8 cellular contexts compared by ENCODE assay signal in the genomic region with DNA sequence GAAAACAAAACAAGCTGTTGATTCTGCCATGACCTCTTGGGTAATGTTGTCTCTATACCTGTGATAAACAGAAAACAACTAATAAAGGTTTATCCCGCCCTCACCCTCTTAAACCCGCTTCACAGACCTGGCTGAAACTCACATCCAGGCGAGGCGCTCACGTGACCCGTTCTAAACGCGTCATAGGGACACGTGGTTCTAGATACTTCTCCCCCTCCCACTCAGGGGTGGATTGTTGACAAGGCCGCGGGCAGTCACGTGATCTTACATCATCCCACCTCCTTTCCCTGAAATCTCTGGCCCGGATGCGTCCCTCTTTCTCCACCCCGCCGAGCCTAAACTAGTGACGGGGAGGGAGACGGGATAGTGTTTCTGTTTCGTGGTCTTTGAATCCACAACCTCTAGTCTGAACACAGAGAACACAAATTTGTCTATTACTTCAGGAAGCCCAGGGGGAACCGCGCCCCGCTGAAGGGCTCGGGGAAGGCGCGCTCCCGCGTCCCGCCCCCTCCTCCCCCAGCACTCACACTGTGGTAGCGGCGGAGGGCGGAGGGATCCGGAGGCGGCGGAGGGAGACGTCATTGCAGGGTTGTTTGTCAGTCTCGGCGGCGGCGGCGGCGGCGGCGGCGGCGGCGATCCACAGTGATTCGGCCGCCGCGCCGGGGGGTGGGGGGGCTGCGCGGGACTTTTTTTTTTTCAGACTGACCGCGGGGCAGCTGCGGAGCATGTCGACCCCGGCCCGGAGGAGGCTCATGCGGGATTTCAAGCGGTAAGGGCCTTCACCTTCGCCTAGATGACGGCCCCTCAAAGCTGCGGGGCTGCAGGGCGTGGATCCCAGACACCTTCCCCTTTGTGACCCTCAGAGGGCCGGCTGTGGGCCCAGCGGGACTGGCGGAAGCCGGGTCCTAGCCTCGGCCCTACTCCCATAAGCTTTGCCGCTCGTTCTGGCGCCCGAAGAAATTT. TPM values are rescaled to one million over a fixed set of nuclear protein-coding genes. Genes with fewer than 3 reads are reported as not detected.
DNase-seq lines count a peak whose midpoint lies in the region; ATAC-seq, FAIRE-seq and TF ChIP-seq lines count a peak whose summit lies in the region.

Gene UBE2B (plus strand): TSS at position 699 of the 963 bp plus-strand sequence. CDS start 27 bp downstream, at position 726.

- dilution Hi-C loops in keratinocyte (cut with MboI; ENCODE audit: extremely low pct_ligation_motif_present, low sequenced_read_pairs): no loop called here

- H3K27me3 Mint-ChIP-seq in chondrocyte (ENCODE audit: low read depth): no peaks in the 10 kb centered on the region

- peaks cover 15% of the 10 kb centered on the region for H3K4me1 ChIP-seq in keratinocyte (ENCODE audit: control insufficient read depth, extremely low read depth, insufficient read depth, low read length)

- no peaks in the 10 kb centered on the region for H4K20me1 ChIP-seq in keratinocyte (ENCODE audit: control insufficient read depth, extremely low read depth, insufficient read depth, low read length)

- peak; percentile 86 for FAIRE-seq in keratinocyte (lab: Jason Lieb, UNC)

- no peaks in the 10 kb centered on the region for H3K9me3 Mint-ChIP-seq in chondrocyte (ENCODE audit: low read depth)

- peak; percentile 77 for ATAC-seq in HG03439 (IDR thresholded peaks at IDR 0.05; ENCODE audit: unreplicated experiment)

- peak within 1 kb of the TSS; percentile 99 for H3K4me3 Mint-ChIP-seq in chondrocyte (ENCODE audit: unreplicated experiment)

- H3K27me3 ChIP-seq in keratinocyte (ENCODE audit: control insufficient read depth, extremely low read depth, insufficient read depth, low read length): no peaks in the 10 kb centered on the region

- peak within 1 kb of the TSS; percentile 99 for H3K27ac Mint-ChIP-seq in chondrocyte (ENCODE audit: unreplicated experiment)

- H3K9me3 ChIP-seq in keratinocyte (ENCODE audit: control insufficient read depth, low read depth, low read length): no peaks in the 10 kb centered on the region

- TF ChIP-seq POLR2A in GM19193 (IDR thresholded peaks at IDR 0.05; ENCODE audit: extremely low read depth, insufficient read depth, insufficient read length): peak; percentile 74

- peaks cover 2% of the 10 kb centered on the region for H3K36me3 Mint-ChIP-seq in chondrocyte (ENCODE audit: low read depth)

- H3K9me1 ChIP-seq in keratinocyte (ENCODE audit: control insufficient read depth, extremely low read depth, insufficient read depth, low read length): no peaks in the 10 kb centered on the region

- peaks cover 2 to 6% of the 10 kb centered on the region in 2 experiments for H3K36me3 ChIP-seq in keratinocyte (ENCODE audit: control insufficient read depth in 2 of 2, extremely low read depth in 1 of 2, insufficient read depth in 2 of 2, low read length in 2 of 2)

- H2AFZ ChIP-seq in keratinocyte (ENCODE audit: control insufficient read depth, low read length): peak within 1 kb of the TSS; percentile 96

- H3K4me3 ChIP-seq in keratinocyte (ENCODE audit: control insufficient read depth in 2 of 3, extremely low read depth in 1 of 3, insufficient read depth in 2 of 3, low read depth in 1 of 3, low read length in 3 of 3): peak within 1 kb of the TSS; percentile 93 to 99 (median 93)

- H3K9ac ChIP-seq in keratinocyte (ENCODE audit: control insufficient read depth, extremely low read depth, insufficient read depth, low read length): peak within 1 kb of the TSS; percentile 99

- peaks cover 51% of the 10 kb centered on the region for H3K79me2 ChIP-seq in keratinocyte (ENCODE audit: control insufficient read depth, insufficient read depth, low read length)

- peaks cover 49% of the 10 kb centered on the region for H3K4me1 Mint-ChIP-seq in chondrocyte (ENCODE audit: low read depth)

- TF ChIP-seq CTCF in chondrocyte (IDR thresholded peaks at IDR 0.05): no peak
- TF ChIP-seq CTCF in keratinocyte (optimal IDR thresholded peaks at IDR 0.05 in 1 of 3, IDR thresholded peaks at IDR 0.05 in 1 of 3, conservative IDR thresholded peaks at IDR 0.05 in 1 of 3; ENCODE audit: extremely low read depth in 1 of 3, insufficient read depth in 2 of 3, low read length in 3 of 3): no peak

- DNase-seq in AML-193 (lab: John Stamatoyannopoulos, UW) (peak; percentile 98 to 99), NCI-H510A treated with DMSO at 0.1 percent for 48 hours (lab: John Stamatoyannopoulos, UW) (peak; percentile 95), chondrocyte (ENCODE audit: low spot score) (peak; percentile 98), keratinocyte (ENCODE audit: low read depth, low spot score) (peak; percentile 95)
- peak; percentile 96 for DNase-seq in activated CD4-positive, alpha-beta T cell treated with anti-CD3 and anti-CD28 coated beads for 24 hours (ENCODE audit: low read depth in 2 of 2)
- DNase-seq in stimulated activated CD4-positive, alpha-beta T cell treated with anti-CD3 and anti-CD28 coated beads, Interleukin-15, amount 100 ng/mL, for 1 hour (ENCODE audit: low read depth in 1 of 2, low spot score in 1 of 2): peak; percentile 95 to 96

- H3K27ac ChIP-seq in keratinocyte (ENCODE audit: control insufficient read depth, insufficient read depth, low read length): peak within 1 kb of the TSS; percentile 96

- H3K4me2 ChIP-seq in keratinocyte (ENCODE audit: control insufficient read depth, extremely low read depth, insufficient read depth, low read depth, low read length): peak within 1 kb of the TSS; percentile 100

RNA-seq across cellular contexts. Expression of gene UBE2B, which starts in this region (rescaled TPM):
- total RNA-seq in chondrocyte: 87.0 to 102 TPM (median 93.8 TPM) in 3 replicates
- polyA plus RNA-seq in keratinocyte: 31.7 to 73.5 TPM (median 39.3 TPM) in 3 replicates
- 67.6 TPM for polyA plus RNA-seq in keratinocyte (2011; ENCODE audit: low read depth)
- 55.5 and 107 TPM in 2 replicates for polyA plus RNA-seq in keratinocyte (2011; cell fraction: cytosol; rRNA removed)
- 35.3 and 58.3 TPM in 2 replicates for polyA plus RNA-seq in keratinocyte (2011; cell fraction: nucleus; rRNA removed)
- polyA plus RNA-seq in keratinocyte (2012; ENCODE audit: low replicate concordance): 60.1 and 182 TPM in 2 replicates
- 9.5 to 21.0 TPM (median 11.4 TPM) in 3 replicates for polyA minus RNA-seq in keratinocyte
- polyA minus RNA-seq in keratinocyte (2011; cell fraction: cytosol; rRNA and poly(A)+ RNA removed): 25.3 TPM
- 9.6 and 13.4 TPM in 2 replicates for polyA minus RNA-seq in keratinocyte (2011; cell fraction: nucleus; rRNA and poly(A)+ RNA removed)

Comparison
In these comparisons a context has a peak if more than half of its experiments do, and no peak if none do; other contexts are left out.
1. Peak in every context shown above with its lines: DNase-seq, ATAC-seq, H3K4me3 ChIP-seq and H3K27ac ChIP-seq.